ENCODE assay signal across 1 cellular context in the genomic region with DNA sequence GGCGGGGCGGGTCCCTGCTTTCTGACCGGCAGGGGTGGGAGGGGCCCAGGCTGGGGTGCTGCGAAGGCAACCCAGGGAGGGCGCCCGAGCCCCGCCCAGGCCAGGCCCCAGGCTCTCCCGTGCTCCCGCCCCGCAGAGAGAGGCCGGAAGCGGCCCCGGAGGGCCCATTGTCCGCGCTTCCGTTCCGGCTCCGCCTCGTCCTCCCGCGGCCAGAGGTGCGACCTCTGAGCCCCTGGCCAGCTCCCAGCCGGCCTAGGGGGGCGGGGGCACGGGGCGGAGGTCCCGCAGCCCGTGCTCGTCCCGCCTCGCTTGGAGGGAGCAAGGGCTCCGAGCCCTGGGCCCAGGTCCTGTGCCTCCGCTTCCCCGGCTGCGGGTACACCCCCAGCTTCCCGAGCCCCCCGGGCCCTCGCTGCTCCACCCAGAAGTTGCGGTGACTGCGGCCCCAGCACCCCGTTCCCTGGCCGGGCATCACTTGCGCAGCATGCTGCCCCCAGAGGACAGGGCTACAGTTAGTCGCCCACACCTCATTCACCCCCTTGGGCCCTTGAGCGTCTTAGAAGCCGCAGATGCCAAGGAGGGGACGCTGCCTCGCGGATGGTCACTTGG.
TF ChIP-seq lines count a peak whose summit lies in the region.

No MANE protein-coding gene starts in this region.

TF ChIP-seq in HepG2, 621 proteins besides CTCF, POLR2A, EP300 and RAD21 (continued from another document and continues in another):
- TF ChIP-seq ZNF138 (CRISPR knock-in tag; IDR thresholded peaks at IDR 0.05; ENCODE audit: low read depth) (peak; percentile 80; the same call in 1 of the 2 replicates), AGO2 (optimal IDR thresholded peaks at IDR 0.05; ENCODE audit: low read depth, low read length) (peak; percentile 97), ZNF609 (CRISPR knock-in tag; IDR thresholded peaks at IDR 0.05; ENCODE audit: borderline replicate concordance) (peak; percentile 82; the same call in 1 of the 2 replicates), TCF12 (IDR thresholded peaks at IDR 0.05) (no peak), TCF12 (CRISPR knock-in tag; IDR thresholded peaks at IDR 0.05) (no peak), ATM (IDR thresholded peaks at IDR 0.05; ENCODE audit: borderline replicate concordance) (no peak), HNRNPK (IDR thresholded peaks at IDR 0.05; ENCODE audit: low read depth, low read length, poor library complexity, severe bottlenecking) (peak; percentile 68), STAG1 (CRISPR knock-in tag; IDR thresholded peaks at IDR 0.05) (peak; percentile 36), DMTF1 (CRISPR knock-in tag; IDR thresholded peaks at IDR 0.05) (no peak), USF2 (IDR thresholded peaks at IDR 0.05; ENCODE audit: low read depth, low read length) (no peak), USF2 (CRISPR knock-in tag; IDR thresholded peaks at IDR 0.05; ENCODE audit: borderline replicate concordance) (no peak), BCL6 (CRISPR knock-in tag; IDR thresholded peaks at IDR 0.05) (peak; percentile 62; the same call in 1 of the 2 replicates), CC2D1A (CRISPR knock-in tag; IDR thresholded peaks at IDR 0.05) (no peak), SP1 (IDR thresholded peaks at IDR 0.05) (no peak), SP1 (CRISPR knock-in tag; IDR thresholded peaks at IDR 0.05) (peak; percentile 61), SOX13 (IDR thresholded peaks at IDR 0.05) (peak; percentile 68; the same call in 1 of the 2 replicates), SOX13 (CRISPR knock-in tag; conservative IDR thresholded peaks at IDR 0.05 in 1 of 2, IDR thresholded peaks at IDR 0.05 in 1 of 2) (peak in 1 of 2 experiments; percentile 95; a peak in 2 of 4 replicates), HNRNPH1 (optimal IDR thresholded peaks at IDR 0.05; ENCODE audit: low read depth, low read length) (no peak), NKX3-1 (CRISPR knock-in tag; IDR thresholded peaks at IDR 0.05) (no peak), ZGPAT (CRISPR knock-in tag; IDR thresholded peaks at IDR 0.05) (peak; percentile 95; the same call in 1 of the 2 replicates), ZNF781 (CRISPR knock-in tag; IDR thresholded peaks at IDR 0.05; ENCODE audit: borderline replicate concordance, not compliant biosample characterization) (no peak), ZNF773 (CRISPR knock-in tag; IDR thresholded peaks at IDR 0.05; ENCODE audit: borderline replicate concordance) (no peak), NFE2L1 (CRISPR knock-in tag; IDR thresholded peaks at IDR 0.05; ENCODE audit: borderline replicate concordance) (no peak), SMAD1 (CRISPR knock-in tag; IDR thresholded peaks at IDR 0.05; ENCODE audit: borderline replicate concordance, low read depth) (no peak), NRL (CRISPR knock-in tag; IDR thresholded peaks at IDR 0.05; ENCODE audit: borderline replicate concordance) (peak; percentile 91), ZNF10 (CRISPR knock-in tag; IDR thresholded peaks at IDR 0.05; ENCODE audit: borderline replicate concordance, low read depth) (no peak), IRF2 (CRISPR knock-in tag; IDR thresholded peaks at IDR 0.05) (peak; percentile 63; the same call in 1 of the 2 replicates), PHF21A (CRISPR knock-in tag; IDR thresholded peaks at IDR 0.05) (peak; percentile 86), ZNF800 (CRISPR knock-in tag; IDR thresholded peaks at IDR 0.05) (no peak), RFX3 (CRISPR knock-in tag; IDR thresholded peaks at IDR 0.05) (0 out of 2 replicates have a peak, but pooled peaks have one; percentile 44), NBN (conservative IDR thresholded peaks at IDR 0.05) (no peak), CBX5 (CRISPR knock-in tag; IDR thresholded peaks at IDR 0.05; ENCODE audit: borderline replicate concordance) (no peak; the same call in 1 of the 2 replicates), ZC3H13 (CRISPR knock-in tag; IDR thresholded peaks at IDR 0.05) (no peak; the same call in 1 of the 2 replicates), ZMYM2 (CRISPR knock-in tag; IDR thresholded peaks at IDR 0.05) (peak; percentile 73; the same call in 1 of the 2 replicates), BATF2 (CRISPR knock-in tag; IDR thresholded peaks at IDR 0.05) (no peak), SETDB1 (CRISPR knock-in tag; IDR thresholded peaks at IDR 0.05; ENCODE audit: borderline replicate concordance) (no peak), IRF1 (CRISPR knock-in tag; IDR thresholded peaks at IDR 0.05; ENCODE audit: low read depth) (no peak), KAT8 (CRISPR knock-in tag; IDR thresholded peaks at IDR 0.05) (peak; percentile 88), ETV5 (CRISPR knock-in tag; IDR thresholded peaks at IDR 0.05; ENCODE audit: borderline replicate concordance) (peak; percentile 100)
- TF ChIP-seq, protein P1, sequence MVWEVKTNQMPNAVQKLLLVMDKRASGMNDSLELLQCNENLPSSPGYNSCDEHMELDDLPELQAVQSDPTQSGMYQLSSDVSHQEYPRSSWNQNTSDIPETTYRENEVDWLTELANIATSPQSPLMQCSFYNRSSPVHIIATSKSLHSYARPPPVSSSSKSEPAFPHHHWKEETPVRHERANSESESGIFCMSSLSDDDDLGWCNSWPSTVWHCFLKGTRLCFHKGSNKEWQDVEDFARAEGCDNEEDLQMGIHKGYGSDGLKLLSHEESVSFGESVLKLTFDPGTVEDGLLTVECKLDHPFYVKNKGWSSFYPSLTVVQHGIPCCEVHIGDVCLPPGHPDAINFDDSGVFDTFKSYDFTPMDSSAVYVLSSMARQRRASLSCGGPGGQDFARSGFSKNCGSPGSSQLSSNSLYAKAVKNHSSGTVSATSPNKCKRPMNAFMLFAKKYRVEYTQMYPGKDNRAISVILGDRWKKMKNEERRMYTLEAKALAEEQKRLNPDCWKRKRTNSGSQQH (CRISPR knock-in tag; IDR thresholded peaks at IDR 0.05; ENCODE audit: low read depth) = peak; percentile 80
- TF ChIP-seq, protein P2, sequence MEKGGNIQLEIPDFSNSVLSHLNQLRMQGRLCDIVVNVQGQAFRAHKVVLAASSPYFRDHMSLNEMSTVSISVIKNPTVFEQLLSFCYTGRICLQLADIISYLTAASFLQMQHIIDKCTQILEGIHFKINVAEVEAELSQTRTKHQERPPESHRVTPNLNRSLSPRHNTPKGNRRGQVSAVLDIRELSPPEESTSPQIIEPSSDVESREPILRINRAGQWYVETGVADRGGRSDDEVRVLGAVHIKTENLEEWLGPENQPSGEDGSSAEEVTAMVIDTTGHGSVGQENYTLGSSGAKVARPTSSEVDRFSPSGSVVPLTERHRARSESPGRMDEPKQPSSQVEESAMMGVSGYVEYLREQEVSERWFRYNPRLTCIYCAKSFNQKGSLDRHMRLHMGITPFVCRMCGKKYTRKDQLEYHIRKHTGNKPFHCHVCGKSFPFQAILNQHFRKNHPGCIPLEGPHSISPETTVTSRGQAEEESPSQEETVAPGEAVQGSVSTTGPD (CRISPR knock-in tag; IDR thresholded peaks at IDR 0.05) = no peak
